ENCODE assay signal across 11 cellular contexts in the genomic region with DNA sequence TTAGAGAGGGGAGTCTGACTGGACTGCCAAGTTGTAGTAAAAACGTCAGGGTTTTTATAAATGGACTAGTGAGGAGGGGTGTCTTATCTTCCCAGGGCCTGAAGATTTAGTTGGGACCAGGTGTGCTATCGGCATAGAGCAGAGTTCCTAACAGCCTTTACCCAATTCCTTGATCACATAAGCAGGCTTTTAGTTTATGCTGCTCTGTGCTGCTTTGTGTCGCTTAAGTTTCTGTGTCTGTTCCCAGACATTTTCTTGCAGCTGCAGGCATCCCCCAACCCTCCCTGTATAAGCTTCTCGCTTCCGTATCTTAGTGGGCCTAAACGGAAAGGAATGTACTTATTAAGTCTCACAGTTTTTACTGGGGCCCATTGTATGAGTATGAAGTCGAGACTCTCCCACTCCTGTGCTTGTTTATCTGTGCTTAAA. TPM values are rescaled to one million over a fixed set of nuclear protein-coding genes. Genes with fewer than 3 reads are reported as not detected.
DNase-seq lines count a peak whose midpoint lies in the region; ATAC-seq and TF ChIP-seq lines count a peak whose summit lies in the region.
"Had no signal": no experiment of that assay in that cellular context is flagged by ENCODE, and none has a peak within 500 bp of the region (broad histone marks: within the 10 kb centered on the region; RNA-seq: fewer than 3 reads in every experiment).

No MANE protein-coding gene starts in this region.

- no peaks in the 10 kb centered on the region for H3K9me3 Mint-ChIP-seq in activated naive CD8-positive, alpha-beta T cell (ENCODE audit: low read depth)
- no peaks in the 10 kb centered on the region for H3K9me3 Mint-ChIP-seq in activated naive CD8-positive, alpha-beta T cell treated with anti-CD3 and anti-CD28 coated beads, Interleukin-2, amount 50 U/mL, for 24 hours
- H3K9me3 Mint-ChIP-seq in chondrocyte (ENCODE audit: low read depth) = no peaks in the 10 kb centered on the region
- H3K9me3 Mint-ChIP-seq in activated T-helper 1 cell treated with anti-CD3 and anti-CD28 coated beads, Interleukin-12 subunit alpha, Interleukin-12 subunit beta, Interleukin-2, Interleukin-4 antibody, amounts not matched to agents 30 ng/mL and 10 ng/mL and 1 ng/mL, durations not matched to agents 14 hours and 24 hours and 36 hours = no peaks in the 10 kb centered on the region
- H3K9me3 Mint-ChIP-seq: activated B cell treated with CpG ODN at 0.5 μM for 24 hours had no signal

- no peak for ATAC-seq in activated naive CD8-positive, alpha-beta T cell treated with anti-CD3 and anti-CD28 coated beads, Interleukin-2, amount 50 U/mL, for 24 hours
- ATAC-seq in upper lobe of right lung (peak; percentile 1), HG03280 (IDR thresholded peaks at IDR 0.05; ENCODE audit: unreplicated experiment) (no peak)

- H3K36me3 ChIP-seq in mucosa of rectum (ENCODE audit: control insufficient read depth in 2 of 2, insufficient read depth in 2 of 2, low read length in 2 of 2) (peaks cover 1 to 5% of the 10 kb centered on the region in 2 donors), upper lobe of right lung (peaks cover 3% of the 10 kb centered on the region)

- H3K27me3 Mint-ChIP-seq in activated naive CD8-positive, alpha-beta T cell = no peaks in the 10 kb centered on the region
- no peaks in the 10 kb centered on the region for H3K27me3 Mint-ChIP-seq in activated naive CD8-positive, alpha-beta T cell treated with anti-CD3 and anti-CD28 coated beads, Interleukin-2, amount 50 U/mL, for 24 hours
- H3K27me3 Mint-ChIP-seq in chondrocyte (ENCODE audit: low read depth) = no peaks in the 10 kb centered on the region
- peaks cover 9% of the 10 kb centered on the region for H3K27me3 Mint-ChIP-seq in activated T-helper 1 cell treated with anti-CD3 and anti-CD28 coated beads, Interleukin-12 subunit alpha, Interleukin-12 subunit beta, Interleukin-2, Interleukin-4 antibody, amounts not matched to agents 30 ng/mL and 10 ng/mL and 1 ng/mL, durations not matched to agents 14 hours and 24 hours and 36 hours (ENCODE audit: insufficient read depth)
- H3K27me3 Mint-ChIP-seq: activated B cell treated with CpG ODN at 0.5 μM for 24 hours, B cell had no signal

- H3K27ac ChIP-seq in mucosa of rectum (ENCODE audit: low read depth in 2 of 2, low read length in 2 of 2) (peak overlapping the region in 1 of 2 donors; percentile 52), upper lobe of right lung (peak overlapping the region; percentile 96)

- peak overlapping the region; percentile 38 to 69 for H3K9ac ChIP-seq in mucosa of rectum (ENCODE audit: low read depth in 1 of 2, low read length in 2 of 2)

- no peak for TF ChIP-seq CTCF in chondrocyte (IDR thresholded peaks at IDR 0.05)
- no peak for TF ChIP-seq CTCF in upper lobe of right lung (IDR thresholded peaks at IDR 0.05)

- H3K4me1 ChIP-seq in mucosa of rectum (ENCODE audit: control insufficient read depth in 2 of 2, insufficient read depth in 2 of 2, low read length in 2 of 2) (peaks cover 12 to 34% of the 10 kb centered on the region in 2 donors), upper lobe of right lung (peaks cover 24% of the 10 kb centered on the region)

- peaks cover 7% of the 10 kb centered on the region for H3K36me3 Mint-ChIP-seq in activated naive CD8-positive, alpha-beta T cell
- peaks cover 20% of the 10 kb centered on the region for H3K36me3 Mint-ChIP-seq in activated naive CD8-positive, alpha-beta T cell treated with anti-CD3 and anti-CD28 coated beads, Interleukin-2, amount 50 U/mL, for 24 hours (ENCODE audit: low read depth)
- peaks cover 6% of the 10 kb centered on the region for H3K36me3 Mint-ChIP-seq in chondrocyte (ENCODE audit: low read depth)
- H3K36me3 Mint-ChIP-seq in activated T-helper 1 cell treated with anti-CD3 and anti-CD28 coated beads, Interleukin-12 subunit alpha, Interleukin-12 subunit beta, Interleukin-2, Interleukin-4 antibody, amounts not matched to agents 30 ng/mL and 10 ng/mL and 1 ng/mL, durations not matched to agents 14 hours and 24 hours and 36 hours (ENCODE audit: low read depth) = peaks cover 20% of the 10 kb centered on the region

- intact Hi-C loops in upper lobe of right lung (cut with DNase I) = no loop called here
- intact Hi-C loops in activated T-helper 1 cell treated with anti-CD3 and anti-CD28 coated beads, Interleukin-12 subunit alpha, Interleukin-12 subunit beta, Interleukin-2, Interleukin-4 antibody, amounts not matched to agents 30 ng/mL and 10 ng/mL and 1 ng/mL, durations not matched to agents 14 hours and 24 hours and 36 hours (cut with micrococcal nuclease) = loop anchor here (5.0 kb wide), 1 partner anchor 346 kb away; no protein-coding TSS in a partner anchor

- H3K27ac Mint-ChIP-seq in activated naive CD8-positive, alpha-beta T cell = no peak overlapping the region
- no peak overlapping the region for H3K27ac Mint-ChIP-seq in activated naive CD8-positive, alpha-beta T cell treated with anti-CD3 and anti-CD28 coated beads, Interleukin-2, amount 50 U/mL, for 24 hours
- peak overlapping the region; percentile 97 for H3K27ac Mint-ChIP-seq in chondrocyte (ENCODE audit: unreplicated experiment)
- H3K27ac Mint-ChIP-seq in activated T-helper 1 cell treated with anti-CD3 and anti-CD28 coated beads, Interleukin-12 subunit alpha, Interleukin-12 subunit beta, Interleukin-2, Interleukin-4 antibody, amounts not matched to agents 30 ng/mL and 10 ng/mL and 1 ng/mL, durations not matched to agents 14 hours and 24 hours and 36 hours = no peak overlapping the region
- H3K27ac Mint-ChIP-seq: activated B cell treated with CpG ODN at 0.5 μM for 24 hours, B cell had no signal

- peaks cover 39% of the 10 kb centered on the region for H3K4me1 Mint-ChIP-seq in activated naive CD8-positive, alpha-beta T cell (ENCODE audit: low read depth)
- peaks cover 44% of the 10 kb centered on the region for H3K4me1 Mint-ChIP-seq in activated naive CD8-positive, alpha-beta T cell treated with anti-CD3 and anti-CD28 coated beads, Interleukin-2, amount 50 U/mL, for 24 hours
- peaks cover 75% of the 10 kb centered on the region for H3K4me1 Mint-ChIP-seq in chondrocyte (ENCODE audit: low read depth)
- H3K4me1 Mint-ChIP-seq in activated T-helper 1 cell treated with anti-CD3 and anti-CD28 coated beads, Interleukin-12 subunit alpha, Interleukin-12 subunit beta, Interleukin-2, Interleukin-4 antibody, amounts not matched to agents 30 ng/mL and 10 ng/mL and 1 ng/mL, durations not matched to agents 14 hours and 24 hours and 36 hours (ENCODE audit: low read depth) = peaks cover 29% of the 10 kb centered on the region

- peak overlapping the region; percentile 37 to 58 for H3K4me3 ChIP-seq in mucosa of rectum (ENCODE audit: low read length in 2 of 2)
- H3K4me3 ChIP-seq in upper lobe of right lung = peak overlapping the region; percentile 87

- no peak for DNase-seq in activated naive CD8-positive, alpha-beta T cell treated with anti-CD3 and anti-CD28 coated beads, Interleukin-2, amount 50 U/mL, for 24 hours
- DNase-seq in chondrocyte (ENCODE audit: low spot score) (no peak), upper lobe of right lung (no peak), NCI-H510A (lab: John Stamatoyannopoulos, UW) (no peak)
- no peak for DNase-seq in activated T-helper 1 cell treated with anti-CD3 and anti-CD28 coated beads, Interleukin-12 subunit alpha, Interleukin-12 subunit beta, Interleukin-2, Interleukin-4 antibody, amounts not matched to agents 30 ng/mL and 10 ng/mL and 1 ng/mL, durations not matched to agents 14 hours and 24 hours and 36 hours (ENCODE audit: low spot score)
- DNase-seq: activated B cell treated with CpG ODN at 0.5 μM for 24 hours, cortex of kidney had no signal

- no peaks in the 10 kb centered on the region for H3K27me3 ChIP-seq in mucosa of rectum (ENCODE audit: control insufficient read depth in 2 of 2, insufficient read depth in 2 of 2, low read length in 2 of 2)
- H3K27me3 ChIP-seq in upper lobe of right lung = no peaks in the 10 kb centered on the region

- H3K9me3 ChIP-seq in mucosa of rectum (ENCODE audit: control insufficient read depth in 2 of 2, low read length in 2 of 2) (no peaks in the 10 kb centered on the region), upper lobe of right lung (no peaks in the 10 kb centered on the region)

- H3K4me3 Mint-ChIP-seq in activated naive CD8-positive, alpha-beta T cell = peak overlapping the region; percentile 30
- no peak overlapping the region for H3K4me3 Mint-ChIP-seq in activated naive CD8-positive, alpha-beta T cell treated with anti-CD3 and anti-CD28 coated beads, Interleukin-2, amount 50 U/mL, for 24 hours
- H3K4me3 Mint-ChIP-seq in chondrocyte (ENCODE audit: unreplicated experiment) = peak overlapping the region; percentile 84
- H3K4me3 Mint-ChIP-seq in activated T-helper 1 cell treated with anti-CD3 and anti-CD28 coated beads, Interleukin-12 subunit alpha, Interleukin-12 subunit beta, Interleukin-2, Interleukin-4 antibody, amounts not matched to agents 30 ng/mL and 10 ng/mL and 1 ng/mL, durations not matched to agents 14 hours and 24 hours and 36 hours = no peak overlapping the region
- H3K4me3 Mint-ChIP-seq: activated B cell treated with CpG ODN at 0.5 μM for 24 hours had no signal

RNA-seq across cellular contexts. Expression of a gene that starts 2.6 kb away (rescaled TPM):
- total RNA-seq in chondrocyte (36.4 to 59.1 TPM (median 37.7 TPM) in 3 replicates), upper lobe of right lung (32.6 TPM)
- 49.5 and 53.6 TPM in 2 replicates for total RNA-seq in activated T-helper 1 cell treated with anti-CD3 and anti-CD28 coated beads, Interleukin-12 subunit alpha, Interleukin-12 subunit beta, Interleukin-2, Interleukin-4 antibody, amounts not matched to agents 30 ng/mL and 10 ng/mL and 1 ng/mL, durations not matched to agents 14 hours and 24 hours and 36 hours

Comparison
In these comparisons a context has a peak if more than half of its experiments do, and no peak if none do; other contexts are left out.
1. H3K4me3 Mint-ChIP-seq: peak in activated naive CD8-positive, alpha-beta T cell (single experiment) and chondrocyte (single experiment); none in activated naive CD8-positive, alpha-beta T cell treated with anti-CD3 and anti-CD28 coated beads, Interleukin-2, amount 50 U/mL, for 24 hours (single experiment) and activated T-helper 1 cell treated with anti-CD3 and anti-CD28 coated beads, Interleukin-12 subunit alpha, Interleukin-12 subunit beta, Interleukin-2, Interleukin-4 antibody, amounts not matched to agents 30 ng/mL and 10 ng/mL and 1 ng/mL, durations not matched to agents 14 hours and 24 hours and 36 hours (single experiment).